ENCODE assay signal across 37 cellular contexts in the genomic region with DNA sequence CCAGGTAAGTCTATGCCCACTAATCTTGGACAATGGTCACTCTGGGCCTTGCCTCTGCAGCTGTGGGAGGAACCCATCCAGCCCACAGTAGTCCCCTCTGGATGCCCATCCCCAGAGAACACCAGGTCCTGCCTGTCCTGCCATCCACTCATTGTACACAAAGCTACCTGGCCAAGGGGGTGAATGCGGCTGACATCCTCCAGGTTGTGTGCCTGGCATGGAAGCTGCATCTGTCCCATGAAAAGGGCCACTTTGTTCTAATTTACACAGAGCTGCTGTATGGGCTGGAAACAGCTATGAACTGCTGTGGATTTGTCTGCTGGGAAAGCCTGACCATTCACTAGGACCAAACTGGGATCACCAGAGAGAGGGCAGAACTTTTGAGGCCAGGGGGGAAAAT.
"Had no signal": no experiment of that assay in that cellular context is flagged by ENCODE, and none has a peak within 500 bp of the region (broad histone marks: within the 10 kb centered on the region; RNA-seq: fewer than 3 reads in every experiment).

No MANE protein-coding gene starts in this region.

- H3K36me3 ChIP-seq: ascending aorta, cardiac muscle cell had no signal

- H3K4me3 Mint-ChIP-seq: activated B cell treated with CpG ODN at 0.5 μM for 24 hours; activated CD4-positive, alpha-beta memory T cell treated with anti-CD3 and anti-CD28 coated beads for 36 hours; activated CD4-positive, alpha-beta T cell treated with anti-CD3 and anti-CD28 coated beads, Interleukin-2, amount 10 ng/mL, durations not matched to agents 24 days and 14 days; activated CD8-positive, alpha-beta T cell treated with anti-CD3 and anti-CD28 coated beads for 36 hours; activated naive CD4-positive, alpha-beta T cell treated with anti-CD3 and anti-CD28 coated beads, Interleukin-2, amount 10 ng/mL, durations not matched to agents 7 days and 5 days; activated naive CD4-positive, alpha-beta T cell treated with anti-CD3 and anti-CD28 coated beads, Interleukin-2, amount 50 U/mL, for 24 hours; activated naive CD8-positive, alpha-beta T cell; activated naive CD8-positive, alpha-beta T cell treated with anti-CD3 and anti-CD28 coated beads, Interleukin-2, amount 10 ng/mL, durations not matched to agents 7 days and 5 days; activated naive CD8-positive, alpha-beta T cell treated with anti-CD3 and anti-CD28 coated beads, Interleukin-2, amount 50 U/mL, for 24 hours; activated T-cell treated with anti-CD3 and anti-CD28 coated beads, Interleukin-2, amount 50 U/mL, for 4 hours; activated T-cell treated with anti-CD3 and anti-CD28 coated beads, Interleukin-2, amount 50 U/mL, for 72 hours; activated T-helper 1 cell treated with anti-CD3 and anti-CD28 coated beads, Interleukin-12 subunit alpha, Interleukin-12 subunit beta, Interleukin-2, Interleukin-4 antibody, amounts not matched to agents 30 ng/mL and 10 ng/mL and 1 ng/mL, durations not matched to agents 14 hours and 24 hours and 36 hours; activated T-helper 17 cell treated with anti-CD3 and anti-CD28 coated beads, Interleukin-2, amount 50 U/mL, for 72 hours; brain; central memory CD8-positive, alpha-beta T cell; T-helper 1 cell treated with Interleukin-12 subunit alpha and Interleukin-12 subunit beta and Interleukin-4 antibody, amounts not matched to agents 30 μg/mL and 1 μg/mL, for 36 hours; T-helper 2 cell treated with Interferon-gamma antibody and Interleukin-4, amounts not matched to agents 5 μg/mL and 100 μg/mL, for 36 hours had no signal

- H3K9me3 Mint-ChIP-seq: activated CD4-positive, alpha-beta memory T cell treated with anti-CD3 and anti-CD28 coated beads for 36 hours; activated CD4-positive, alpha-beta T cell treated with anti-CD3 and anti-CD28 coated beads, Interleukin-2, amount 10 ng/mL, durations not matched to agents 24 days and 14 days; activated CD8-positive, alpha-beta T cell treated with anti-CD3 and anti-CD28 coated beads for 36 hours; activated naive CD4-positive, alpha-beta T cell treated with anti-CD3 and anti-CD28 coated beads, Interleukin-2, amount 10 ng/mL, durations not matched to agents 7 days and 5 days; activated naive CD4-positive, alpha-beta T cell treated with anti-CD3 and anti-CD28 coated beads, Interleukin-2, amount 50 U/mL, for 24 hours; activated T-helper 1 cell treated with anti-CD3 and anti-CD28 coated beads, Interleukin-12 subunit alpha, Interleukin-12 subunit beta, Interleukin-2, Interleukin-4 antibody, amounts not matched to agents 30 ng/mL and 10 ng/mL and 1 ng/mL, durations not matched to agents 14 hours and 24 hours and 36 hours; central memory CD8-positive, alpha-beta T cell; T-helper 1 cell treated with Interleukin-12 subunit alpha and Interleukin-12 subunit beta and Interleukin-4 antibody, amounts not matched to agents 30 μg/mL and 1 μg/mL, for 36 hours; T-helper 2 cell treated with Interferon-gamma antibody and Interleukin-4, amounts not matched to agents 5 μg/mL and 100 μg/mL, for 36 hours had no signal

- H3K27ac Mint-ChIP-seq: activated B cell treated with CpG ODN at 0.5 μM for 24 hours; activated CD4-positive, alpha-beta memory T cell treated with anti-CD3 and anti-CD28 coated beads for 36 hours; activated CD4-positive, alpha-beta T cell treated with anti-CD3 and anti-CD28 coated beads, Interleukin-2, amount 10 ng/mL, durations not matched to agents 24 days and 14 days; activated CD8-positive, alpha-beta T cell treated with anti-CD3 and anti-CD28 coated beads for 36 hours; activated naive CD4-positive, alpha-beta T cell treated with anti-CD3 and anti-CD28 coated beads, Interleukin-2, amount 10 ng/mL, durations not matched to agents 7 days and 5 days; activated naive CD4-positive, alpha-beta T cell treated with anti-CD3 and anti-CD28 coated beads, Interleukin-2, amount 50 U/mL, for 24 hours; activated naive CD8-positive, alpha-beta T cell; activated naive CD8-positive, alpha-beta T cell treated with anti-CD3 and anti-CD28 coated beads, Interleukin-2, amount 10 ng/mL, durations not matched to agents 7 days and 5 days; activated naive CD8-positive, alpha-beta T cell treated with anti-CD3 and anti-CD28 coated beads, Interleukin-2, amount 50 U/mL, for 24 hours; activated T-cell treated with anti-CD3 and anti-CD28 coated beads, Interleukin-2, amount 50 U/mL, for 72 hours; activated T-helper 1 cell treated with anti-CD3 and anti-CD28 coated beads, Interleukin-12 subunit alpha, Interleukin-12 subunit beta, Interleukin-2, Interleukin-4 antibody, amounts not matched to agents 30 ng/mL and 10 ng/mL and 1 ng/mL, durations not matched to agents 14 hours and 24 hours and 36 hours; activated T-helper 17 cell treated with anti-CD3 and anti-CD28 coated beads, Interleukin-2, amount 50 U/mL, for 72 hours; brain; T-helper 1 cell treated with Interleukin-12 subunit alpha and Interleukin-12 subunit beta and Interleukin-4 antibody, amounts not matched to agents 30 μg/mL and 1 μg/mL, for 36 hours; T-helper 2 cell treated with Interferon-gamma antibody and Interleukin-4, amounts not matched to agents 5 μg/mL and 100 μg/mL, for 36 hours had no signal

- H3K4me3 ChIP-seq: ascending aorta, cardiac muscle cell had no signal

- H3K27me3 ChIP-seq: ascending aorta, cardiac muscle cell had no signal

- H3K36me3 Mint-ChIP-seq: activated CD4-positive, alpha-beta memory T cell treated with anti-CD3 and anti-CD28 coated beads for 36 hours; activated naive CD4-positive, alpha-beta T cell treated with anti-CD3 and anti-CD28 coated beads, Interleukin-2, amount 10 ng/mL, durations not matched to agents 7 days and 5 days; activated naive CD4-positive, alpha-beta T cell treated with anti-CD3 and anti-CD28 coated beads, Interleukin-2, amount 50 U/mL, for 24 hours; activated naive CD8-positive, alpha-beta T cell; activated naive CD8-positive, alpha-beta T cell treated with anti-CD3 and anti-CD28 coated beads, Interleukin-2, amount 10 ng/mL, durations not matched to agents 7 days and 5 days; brain had no signal

- DNase-seq: activated B cell treated with CpG ODN at 0.5 μM for 24 hours; activated CD4-positive, alpha-beta memory T cell treated with anti-CD3 and anti-CD28 coated beads for 36 hours; activated CD4-positive, alpha-beta T cell treated with anti-CD3 and anti-CD28 coated beads for 4 hours; activated CD4-positive, alpha-beta T cell treated with anti-CD3 and anti-CD28 coated beads, Interleukin-2, amount 10 ng/mL, durations not matched to agents 24 days and 14 days; activated CD4-positive, alpha-beta T cell treated with anti-CD3 and anti-CD28 coated beads, Interleukin-2, amount 50 U/mL, for 1 hour; activated CD4-positive, alpha-beta T cell treated with anti-CD3 and anti-CD28 coated beads, Interleukin-2, amount 50 U/mL, for 4 hours; activated CD4-positive, CD25-positive, alpha-beta regulatory T cell treated with anti-CD3 and anti-CD28 coated beads, Interleukin-2, amount 50 U/mL, for 72 hours; activated CD8-positive, alpha-beta memory T cell treated with anti-CD3 and anti-CD28 coated beads, Interleukin-2, amount 50 U/mL, for 4 hours; activated CD8-positive, alpha-beta T cell treated with anti-CD3 and anti-CD28 coated beads for 36 hours; activated effector memory CD4-positive, alpha-beta T cell treated with Interleukin-2 at 50 U/mL for 16 hours; activated gamma-delta T cell; activated naive CD4-positive, alpha-beta T cell treated with anti-CD3 and anti-CD28 coated beads, Interleukin-2, amount 10 ng/mL, durations not matched to agents 7 days and 5 days; activated naive CD4-positive, alpha-beta T cell treated with Interleukin-2 at 50 U/mL for 16 hours; activated naive CD8-positive, alpha-beta T cell treated with anti-CD3 and anti-CD28 coated beads, Interleukin-2, amount 10 ng/mL, durations not matched to agents 7 days and 5 days; activated naive CD8-positive, alpha-beta T cell treated with anti-CD3 and anti-CD28 coated beads, Interleukin-2, amount 50 U/mL, for 24 hours; activated T-cell treated with anti-CD3 and anti-CD28 coated beads for 4 hours; activated T-cell treated with anti-CD3 and anti-CD28 coated beads, Interleukin-2, amount 50 U/mL, for 1 hour; activated T-cell treated with anti-CD3 and anti-CD28 coated beads, Interleukin-2, amount 50 U/mL, for 4 hours; activated T-cell treated with anti-CD3 and anti-CD28 coated beads, Interleukin-2, amount 50 U/mL, for 72 hours; amygdala; anterior cingulate cortex; caudate nucleus; cerebellar nuclear complex; T-helper 1 cell; T-helper 2 cell; T-helper 9 cell had no signal

- H3K4me1 Mint-ChIP-seq: activated B cell treated with CpG ODN at 0.5 μM for 24 hours; activated CD4-positive, alpha-beta T cell treated with anti-CD3 and anti-CD28 coated beads, Interleukin-2, amount 10 ng/mL, durations not matched to agents 24 days and 14 days; activated naive CD4-positive, alpha-beta T cell treated with anti-CD3 and anti-CD28 coated beads, Interleukin-2, amount 10 ng/mL, durations not matched to agents 7 days and 5 days; activated naive CD4-positive, alpha-beta T cell treated with anti-CD3 and anti-CD28 coated beads, Interleukin-2, amount 50 U/mL, for 24 hours; activated naive CD8-positive, alpha-beta T cell treated with anti-CD3 and anti-CD28 coated beads, Interleukin-2, amount 10 ng/mL, durations not matched to agents 7 days and 5 days; activated naive CD8-positive, alpha-beta T cell treated with anti-CD3 and anti-CD28 coated beads, Interleukin-2, amount 50 U/mL, for 24 hours; activated T-helper 17 cell treated with anti-CD3 and anti-CD28 coated beads, Interleukin-2, amount 50 U/mL, for 72 hours; central memory CD8-positive, alpha-beta T cell had no signal

- H3K4me1 ChIP-seq: ascending aorta had no signal

- H3K27ac ChIP-seq: ascending aorta, cardiac muscle cell, VCaP had no signal

- H3K9me3 ChIP-seq: ascending aorta had no signal

- H3K27me3 Mint-ChIP-seq: activated CD4-positive, alpha-beta memory T cell treated with anti-CD3 and anti-CD28 coated beads for 36 hours had no signal
